ENCODE assay signal across 8 cellular contexts in genomic region chr14:101809671-101810514, GRCh38. TPM values are rescaled to one million over a fixed set of nuclear protein-coding genes. Genes with fewer than 3 reads are reported as not detected.
A peak's percentile ranks its signal among the peaks of the same experiment; 100 is the strongest.
DNase-seq lines count a peak whose midpoint lies in the region; ATAC-seq and TF ChIP-seq lines count a peak whose summit lies in the region.

No MANE protein-coding gene starts in this region.

- H3K27me3 Mint-ChIP-seq in osteocyte (ENCODE audit: unreplicated experiment): no peaks in the 10 kb centered on the region

- H3K9me3 ChIP-seq in upper lobe of right lung: no peaks in the 10 kb centered on the region

- ATAC-seq in HG02759 (IDR thresholded peaks at IDR 0.05; ENCODE audit: unreplicated experiment): peak; percentile 83
- peak; percentile 94 for ATAC-seq in Right ventricle myocardium inferior
- ATAC-seq in upper lobe of right lung: peak; percentile 96

- peak overlapping the region; percentile 63 for H3K4me3 ChIP-seq in GM12875 (ENCODE audit: low read depth, low read length)
- H3K4me3 ChIP-seq in upper lobe of right lung: peak overlapping the region; percentile 76

- H3K27me3 ChIP-seq in upper lobe of right lung: no peaks in the 10 kb centered on the region

- H3K27ac ChIP-seq in upper lobe of right lung: peak overlapping the region; percentile 99

- H3K27ac Mint-ChIP-seq in osteocyte (ENCODE audit: unreplicated experiment): peak overlapping the region; percentile 99

- no peak for TF ChIP-seq CTCF in GM12875 (IDR thresholded peaks at IDR 0.05; ENCODE audit: borderline replicate concordance, insufficient read depth, low read depth, low read length)
- TF ChIP-seq CTCF in osteocyte (IDR thresholded peaks at IDR 0.05): no peak
- no peak for TF ChIP-seq CTCF in upper lobe of right lung (IDR thresholded peaks at IDR 0.05)

- peaks cover 5% of the 10 kb centered on the region for H3K36me3 Mint-ChIP-seq in osteocyte (ENCODE audit: unreplicated experiment)

- H3K4me1 Mint-ChIP-seq in osteocyte (ENCODE audit: unreplicated experiment): peaks cover 35% of the 10 kb centered on the region

- intact Hi-C loops in Right ventricle myocardium inferior (cut with DNase I): loop anchor here (5.0 kb wide), 2 partner anchors 42 to 67 kb away; no protein-coding TSS in a partner anchor
- intact Hi-C loops in upper lobe of right lung (cut with DNase I): no loop called here

- H3K4me3 Mint-ChIP-seq in osteocyte (ENCODE audit: unreplicated experiment): peak overlapping the region; percentile 90

- H3K36me3 ChIP-seq in upper lobe of right lung: peaks cover 6% of the 10 kb centered on the region

- H3K9me3 Mint-ChIP-seq in osteocyte (ENCODE audit: unreplicated experiment): no peaks in the 10 kb centered on the region

- peaks cover 47% of the 10 kb centered on the region for H3K4me1 ChIP-seq in upper lobe of right lung

- DNase-seq in NCI-H1105 treated with DMSO at 0.1 percent for 48 hours (lab: John Stamatoyannopoulos, UW): peak; percentile 95
- peak; percentile 77 for DNase-seq in SKM-1 treated with dmso at 0.1 percent for 144 hours (lab: John Stamatoyannopoulos, UW; ENCODE audit: unreplicated experiment)
- DNase-seq in activated naive CD8-positive, alpha-beta T cell treated with anti-CD3 and anti-CD28 coated beads, Interleukin-2, amount 50 U/mL, for 16 hours (ENCODE audit: low read depth, low spot score): peak; percentile 54
- DNase-seq in Right ventricle myocardium inferior (ENCODE audit: missing footprints): peak; percentile 91
- peak; percentile 92 for DNase-seq in osteocyte (ENCODE audit: extremely low spot score, unreplicated experiment)
- DNase-seq in upper lobe of right lung: peak; percentile 86

RNA-seq across cellular contexts. Expression of gene PPP2R5C, which starts 48.4 kb away (rescaled TPM):
- total RNA-seq in Right ventricle myocardium inferior (199 TPM), osteocyte (115 and 116 TPM in 2 replicates), upper lobe of right lung (165 TPM)

Comparison
In these comparisons a context has a peak if more than half of its experiments do, and no peak if none do; other contexts are left out.
1. Peak in every context shown above with its lines: DNase-seq, ATAC-seq, H3K4me3 ChIP-seq and H3K27ac ChIP-seq.